Comparison of ENCODE assay signal across 12 cellular contexts in the genomic region with DNA sequence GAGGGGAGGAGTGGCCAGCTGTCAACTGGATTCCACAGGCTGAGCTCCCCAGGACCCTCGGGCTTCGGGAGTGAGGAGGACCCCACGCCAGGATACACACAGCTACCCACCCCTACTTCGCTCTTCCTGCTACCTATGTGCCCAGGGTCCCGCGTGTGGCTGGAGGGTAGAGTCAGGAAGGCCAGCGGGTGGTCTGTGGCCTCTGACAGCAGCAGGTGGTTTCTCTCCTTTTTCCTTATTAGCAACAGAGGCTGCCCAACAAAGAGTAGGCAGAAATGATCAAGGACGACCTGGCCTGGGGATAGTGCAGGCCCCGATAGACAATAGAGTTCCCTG. TPM values are rescaled to one million over a fixed set of nuclear protein-coding genes. Genes with fewer than 3 reads are reported as not detected.
DNase-seq lines count a peak whose midpoint lies in the region; ATAC-seq, FAIRE-seq and TF ChIP-seq lines count a peak whose summit lies in the region.
"Had no signal": no experiment of that assay in that cellular context is flagged by ENCODE, and none has a peak within 500 bp of the region (broad histone marks: within the 10 kb centered on the region; RNA-seq: fewer than 3 reads in every experiment).

No MANE protein-coding gene starts in this region.

- H3K4me1 Mint-ChIP-seq in GM23338 = peaks cover 29% of the 10 kb centered on the region; the same call in 2 of the 3 replicates
- H3K4me1 Mint-ChIP-seq in activated CD4-positive, alpha-beta T cell treated with anti-CD3 and anti-CD28 coated beads, Interleukin-2, amount 10 ng/mL, durations not matched to agents 24 days and 14 days = no peaks in the 10 kb centered on the region

- H2AFZ ChIP-seq in GM23338 (peak overlapping the region; percentile 47; the same call in 1 of the 2 replicates), hepatocyte (no peak overlapping the region)

- H3K27ac ChIP-seq in GM23338 (ENCODE audit: low read depth) (no peak overlapping the region), WERI-Rb-1 (no peak overlapping the region), hepatocyte (no peak overlapping the region), skeletal muscle tissue (ENCODE audit: low read depth, low read length) (peak overlapping the region; percentile 47)

- H3K27me3 ChIP-seq in GM23338 (ENCODE audit: insufficient read depth) (peaks cover 63% of the 10 kb centered on the region), WERI-Rb-1 (ENCODE audit: insufficient read depth, low read depth, severe bottlenecking) (peaks cover 10% of the 10 kb centered on the region), hepatocyte (peaks cover 57% of the 10 kb centered on the region), skeletal muscle tissue (ENCODE audit: control insufficient read depth in 3 of 3, insufficient read depth in 3 of 3, low read length in 3 of 3) (peaks cover 0 to 24% (median 4%) of the 10 kb centered on the region in 3 donors)

- H3K4me2 ChIP-seq in GM23338 (peak overlapping the region; percentile 87), hepatocyte (peak overlapping the region; percentile 92)

- peaks cover 24% of the 10 kb centered on the region for H3K4me1 ChIP-seq in GM23338 (ENCODE audit: insufficient read depth)
- H3K4me1 ChIP-seq in hepatocyte (ENCODE audit: insufficient read depth) = peaks cover 13% of the 10 kb centered on the region
- peaks cover 17 to 28% (median 18%) of the 10 kb centered on the region in 3 donors for H3K4me1 ChIP-seq in skeletal muscle tissue (ENCODE audit: control insufficient read depth in 3 of 3, insufficient read depth in 3 of 3, low read length in 3 of 3)

- TF ChIP-seq CTCF in GM23338 (conservative IDR thresholded peaks at IDR 0.05; ENCODE audit: low read depth in 2 of 2) (no peak), WERI-Rb-1 (IDR thresholded peaks at IDR 0.05; ENCODE audit: low read depth, low read length) (no peak), hepatocyte (IDR thresholded peaks at IDR 0.05; ENCODE audit: poor library complexity) (no peak), D721Med (IDR thresholded peaks at IDR 0.05; ENCODE audit: insufficient read depth, missing control alignments) (no peak)

- WGBS in hepatocyte (ENCODE audit: low lambda C conversion rate, missing lambda C conversion rate) = 26% methylated on average over 9 of the region's 9 CpGs

- H3K36me3 ChIP-seq in GM23338 (ENCODE audit: insufficient read depth) = no peaks in the 10 kb centered on the region
- no peaks in the 10 kb centered on the region for H3K36me3 ChIP-seq in WERI-Rb-1
- H3K36me3 ChIP-seq in hepatocyte (replicated peaks; ENCODE audit: insufficient read depth, low read depth) = no peaks in the 10 kb centered on the region
- no peaks in the 10 kb centered on the region for H3K36me3 ChIP-seq in skeletal muscle tissue (ENCODE audit: control insufficient read depth in 3 of 3, insufficient read depth in 3 of 3, low read length in 3 of 3)

- H4K20me1 ChIP-seq in GM23338 (replicated peaks; ENCODE audit: insufficient read depth) (peaks cover 6% of the 10 kb centered on the region; the same call in 1 of the 2 replicates), hepatocyte (ENCODE audit: insufficient read depth, poor library complexity, severe bottlenecking) (no peaks in the 10 kb centered on the region)

- H3K27ac Mint-ChIP-seq in GM23338 = no peak overlapping the region
- no peak overlapping the region for H3K27ac Mint-ChIP-seq in activated CD4-positive, alpha-beta T cell treated with anti-CD3 and anti-CD28 coated beads, Interleukin-2, amount 10 ng/mL, durations not matched to agents 24 days and 14 days

- H3K4me3 ChIP-seq in GM23338 (peak overlapping the region; percentile 91), WERI-Rb-1 (ENCODE audit: low read depth, low read length) (peak overlapping the region; percentile 50), hepatocyte (no peak overlapping the region), skeletal muscle tissue (ENCODE audit: low read length in 3 of 3) (peak overlapping the region; percentile 30 to 73 (median 72))

- no peaks in the 10 kb centered on the region; the same call in 2 of the 3 replicates for H3K9me3 Mint-ChIP-seq in GM23338
- no peaks in the 10 kb centered on the region for H3K9me3 Mint-ChIP-seq in activated CD4-positive, alpha-beta T cell treated with anti-CD3 and anti-CD28 coated beads, Interleukin-2, amount 10 ng/mL, durations not matched to agents 24 days and 14 days

- H3K4me3 Mint-ChIP-seq in GM23338 = peak overlapping the region; percentile 73
- H3K4me3 Mint-ChIP-seq in activated CD4-positive, alpha-beta T cell treated with anti-CD3 and anti-CD28 coated beads, Interleukin-2, amount 10 ng/mL, durations not matched to agents 24 days and 14 days = no peak overlapping the region

- no peak for FAIRE-seq in D721Med (lab: Jason Lieb, UNC)
- FAIRE-seq: islet of Langerhans had no signal

- H3K9me2 ChIP-seq in GM23338 (ENCODE audit: insufficient read depth) = no peaks in the 10 kb centered on the region
- no peaks in the 10 kb centered on the region for H3K9me2 ChIP-seq in hepatocyte (replicated peaks; ENCODE audit: insufficient read depth)

- ATAC-seq in GM23338 = peak; percentile 2; the same call in 1 of the 3 replicates
- ATAC-seq in GM21367 (IDR thresholded peaks at IDR 0.05; ENCODE audit: unreplicated experiment) = no peak
- ATAC-seq in GM18870 (IDR thresholded peaks at IDR 0.05; ENCODE audit: unreplicated experiment) = no peak
- ATAC-seq: HCT116 had no signal

- intact Hi-C loops in activated CD4-positive, alpha-beta T cell treated with anti-CD3 and anti-CD28 coated beads, Interleukin-2, amount 10 ng/mL, durations not matched to agents 24 days and 14 days (cut with micrococcal nuclease) = no loop called here

- peak; percentile 23 for DNase-seq in GM23338 (ENCODE audit: low spot score)
- no peak for DNase-seq in WERI-Rb-1
- no peak for DNase-seq in hepatocyte (ENCODE audit: low spot score)
- DNase-seq in D721Med (ENCODE audit: insufficient read length, low spot score) = no peak
- DNase-seq in activated CD4-positive, alpha-beta T cell treated with anti-CD3 and anti-CD28 coated beads, Interleukin-2, amount 10 ng/mL, durations not matched to agents 24 days and 14 days = no peak
- DNase-seq: activated gamma-delta T cell, SW 1271 had no signal

- H3K79me2 ChIP-seq in GM23338 (replicated peaks; ENCODE audit: insufficient read depth) (peaks cover 5% of the 10 kb centered on the region), hepatocyte (peaks cover 1% of the 10 kb centered on the region)

- peak overlapping the region in 2 of 3 donors; percentile 67 to 83 for H3K9ac ChIP-seq in skeletal muscle tissue (ENCODE audit: low read depth in 1 of 3, low read length in 3 of 3)

- H3K9me3 ChIP-seq in WERI-Rb-1 (ENCODE audit: severe bottlenecking) (no peaks in the 10 kb centered on the region), hepatocyte (ENCODE audit: low read depth) (no peaks in the 10 kb centered on the region), skeletal muscle tissue (ENCODE audit: control insufficient read depth in 3 of 3, low read length in 3 of 3) (no peaks in the 10 kb centered on the region)

- no peaks in the 10 kb centered on the region for H3K36me3 Mint-ChIP-seq in GM23338 (ENCODE audit: low read depth)
- no peaks in the 10 kb centered on the region for H3K36me3 Mint-ChIP-seq in activated CD4-positive, alpha-beta T cell treated with anti-CD3 and anti-CD28 coated beads, Interleukin-2, amount 10 ng/mL, durations not matched to agents 24 days and 14 days (ENCODE audit: low read depth)

- H3F3A ChIP-seq in GM23338 (replicated peaks; ENCODE audit: low read depth) = peaks cover 9% of the 10 kb centered on the region; the same call in 1 of the 2 replicates

- peaks cover 58% of the 10 kb centered on the region for H3K27me3 Mint-ChIP-seq in GM23338 (ENCODE audit: insufficient read depth, low read depth, poor library complexity)
- peaks cover 69% of the 10 kb centered on the region for H3K27me3 Mint-ChIP-seq in activated CD4-positive, alpha-beta T cell treated with anti-CD3 and anti-CD28 coated beads, Interleukin-2, amount 10 ng/mL, durations not matched to agents 24 days and 14 days

TF ChIP-seq in GM23338, 12 proteins besides CTCF, POLR2A, EP300 and RAD21 (continues in another document):
- TF ChIP-seq, protein P1, sequence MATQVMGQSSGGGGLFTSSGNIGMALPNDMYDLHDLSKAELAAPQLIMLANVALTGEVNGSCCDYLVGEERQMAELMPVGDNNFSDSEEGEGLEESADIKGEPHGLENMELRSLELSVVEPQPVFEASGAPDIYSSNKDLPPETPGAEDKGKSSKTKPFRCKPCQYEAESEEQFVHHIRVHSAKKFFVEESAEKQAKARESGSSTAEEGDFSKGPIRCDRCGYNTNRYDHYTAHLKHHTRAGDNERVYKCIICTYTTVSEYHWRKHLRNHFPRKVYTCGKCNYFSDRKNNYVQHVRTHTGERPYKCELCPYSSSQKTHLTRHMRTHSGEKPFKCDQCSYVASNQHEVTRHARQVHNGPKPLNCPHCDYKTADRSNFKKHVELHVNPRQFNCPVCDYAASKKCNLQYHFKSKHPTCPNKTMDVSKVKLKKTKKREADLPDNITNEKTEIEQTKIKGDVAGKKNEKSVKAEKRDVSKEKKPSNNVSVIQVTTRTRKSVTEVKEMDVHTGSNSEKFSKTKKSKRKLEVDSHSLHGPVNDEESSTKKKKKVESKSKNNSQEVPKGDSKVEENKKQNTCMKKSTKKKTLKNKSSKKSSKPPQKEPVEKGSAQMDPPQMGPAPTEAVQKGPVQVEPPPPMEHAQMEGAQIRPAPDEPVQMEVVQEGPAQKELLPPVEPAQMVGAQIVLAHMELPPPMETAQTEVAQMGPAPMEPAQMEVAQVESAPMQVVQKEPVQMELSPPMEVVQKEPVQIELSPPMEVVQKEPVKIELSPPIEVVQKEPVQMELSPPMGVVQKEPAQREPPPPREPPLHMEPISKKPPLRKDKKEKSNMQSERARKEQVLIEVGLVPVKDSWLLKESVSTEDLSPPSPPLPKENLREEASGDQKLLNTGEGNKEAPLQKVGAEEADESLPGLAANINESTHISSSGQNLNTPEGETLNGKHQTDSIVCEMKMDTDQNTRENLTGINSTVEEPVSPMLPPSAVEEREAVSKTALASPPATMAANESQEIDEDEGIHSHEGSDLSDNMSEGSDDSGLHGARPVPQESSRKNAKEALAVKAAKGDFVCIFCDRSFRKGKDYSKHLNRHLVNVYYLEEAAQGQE (IDR thresholded peaks at IDR 0.05; ENCODE audit: unreplicated experiment) = no peak
- TF ChIP-seq EZH2 (IDR thresholded peaks at IDR 0.05; ENCODE audit: low read depth, unreplicated experiment) = peak; percentile 57

RNA-seq across cellular contexts. Expression of a gene that starts 1.1 kb away (rescaled TPM):
- 8.2 and 8.9 TPM in 2 replicates for total RNA-seq in GM23338 (2014; rRNA removed; shearing (Covaris generic))
- polyA plus RNA-seq in GM23338 (2016; fragmentation: Nextera tagmentation; extraction: Ambion mirVana) (8.7 and 9.0 TPM in 2 replicates), hepatocyte (69.1 and 73.3 TPM in 2 replicates)
- total RNA-seq in hepatocyte (26.0 and 42.6 TPM in 2 replicates), skeletal muscle tissue (18.8 TPM)
- not detected in 2 replicates for total RNA-seq in activated CD4-positive, alpha-beta T cell treated with anti-CD3 and anti-CD28 coated beads, Interleukin-2, amount 10 ng/mL, durations not matched to agents 24 days and 14 days
